Comparison of ENCODE assay signal across 8 cellular contexts in genomic region chr19:7831452-7831851, GRCh38. TPM values are rescaled to one million over a fixed set of nuclear protein-coding genes. Genes with fewer than 3 reads are reported as not detected.
A peak's percentile ranks its signal among the peaks of the same experiment; 100 is the strongest.
DNase-seq lines count a peak whose midpoint lies in the region; ATAC-seq and TF ChIP-seq lines count a peak whose summit lies in the region.

No MANE protein-coding gene starts in this region.

- peak in 8 of 14 donors; percentile 32 to 61 (median 46) for DNase-seq in C1 segment of cervical spinal cord (lab: John Stamatoyannopoulos, UW)
- DNase-seq in HuH-7 (ENCODE audit: low spot score) = peak; percentile 80
- DNase-seq in midbrain (lab: John Stamatoyannopoulos, UW) = peak; percentile 58
- DNase-seq in DMS53 (lab: John Stamatoyannopoulos, UW) = no peak
- DNase-seq in middle frontal gyrus (ENCODE audit: extremely low spot score, low spot score) = no peak
- DNase-seq in cardiac septum (ENCODE audit: low spot score) = no peak

- peak in 1 of 2 experiments; percentile 25 for TF ChIP-seq CTCF in brain (conservative IDR thresholded peaks at IDR 0.05)

- intact Hi-C loops in cardiac septum (cut with DNase I) = loop anchor here (5.0 kb wide), 1 partner anchor 71 kb away; the partner anchor contains the start of gene MAP2K7

- peak overlapping the region; percentile 59 to 89 (median 79) for H3K27ac Mint-ChIP-seq in brain

- peaks cover 0 to 5% (median 0%) of the 10 kb centered on the region in 5 experiments for H3K9me3 Mint-ChIP-seq in brain

- H3K27me3 Mint-ChIP-seq in brain = peaks cover 13% of the 10 kb centered on the region

- peak overlapping the region; percentile 84 to 93 (median 89) for H3K4me3 Mint-ChIP-seq in brain

- no peak for ATAC-seq in HG02588 (IDR thresholded peaks at IDR 0.05; ENCODE audit: unreplicated experiment)

- H3K4me1 Mint-ChIP-seq in brain = peaks cover 40% of the 10 kb centered on the region

- no peaks in the 10 kb centered on the region for H3K36me3 Mint-ChIP-seq in brain

RNA-seq across cellular contexts. Expression of gene EVI5L, which starts 1.4 kb away (rescaled TPM):
- 45.3 TPM for polyA plus RNA-seq in brain (ENCODE audit: insufficient read depth, low read depth, low replicate concordance)
- 23.6 TPM for total RNA-seq in cardiac septum

RNA-seq across cellular contexts. Expression of gene PRR36, which starts 42.7 kb away (rescaled TPM):
- 142 TPM for polyA plus RNA-seq in brain (ENCODE audit: insufficient read depth, low read depth, low replicate concordance)
- total RNA-seq in cardiac septum = 0.13 TPM

RNA-seq across cellular contexts. Expression of gene LRRC8E, which starts 56.9 kb away (rescaled TPM):
- 1.3 TPM for polyA plus RNA-seq in brain (ENCODE audit: insufficient read depth, low read depth, low replicate concordance)
- 0.30 TPM for total RNA-seq in cardiac septum

Comparison
In these comparisons a context has a peak if more than half of its experiments do, and no peak if none do; other contexts are left out.
1. DNase-seq: peak in C1 segment of cervical spinal cord (8 of 14), HuH-7 (single experiment) and midbrain (single experiment); none in DMS53 (single experiment), middle frontal gyrus (single experiment) and cardiac septum (single experiment).